15 cellular contexts compared by ENCODE assay signal in genomic region chr17:77908501-77908900, GRCh38. TPM values are rescaled to one million over a fixed set of nuclear protein-coding genes. Genes with fewer than 3 reads are reported as not detected.
A peak's percentile ranks its signal among the peaks of the same experiment; 100 is the strongest.
DNase-seq lines count a peak whose midpoint lies in the region; ATAC-seq and TF ChIP-seq lines count a peak whose summit lies in the region.
"Had no signal": no experiment of that assay in that cellular context is flagged by ENCODE, and none has a peak within 500 bp of the region (broad histone marks: within the 10 kb centered on the region; RNA-seq: fewer than 3 reads in every experiment).

No MANE protein-coding gene starts in this region.

- TF ChIP-seq CTCF in heart left ventricle (IDR thresholded peaks at IDR 0.05) = no peak
- TF ChIP-seq CTCF in right atrium auricular region (IDR thresholded peaks at IDR 0.05) = no peak
- no peak for TF ChIP-seq CTCF in nephron (IDR thresholded peaks at IDR 0.05; ENCODE audit: unreplicated experiment in 3 of 3)
- TF ChIP-seq CTCF in thyroid gland (IDR thresholded peaks at IDR 0.05) = no peak

- H3K27me3 Mint-ChIP-seq in nephron (ENCODE audit: low read depth) = peaks cover 8% of the 10 kb centered on the region

- H3K27me3 ChIP-seq in heart left ventricle (peaks cover 0 to 23% (median 0%) of the 10 kb centered on the region in 9 donors), right atrium auricular region (no peaks in the 10 kb centered on the region), thyroid gland (no peaks in the 10 kb centered on the region)

- H3K27ac Mint-ChIP-seq in nephron = peak overlapping the region in 2 of 3 experiments; percentile 6 to 17
- H3K27ac Mint-ChIP-seq: B cell, H9 had no signal

- H3K4me3 ChIP-seq in heart left ventricle = no peak overlapping the region
- no peak overlapping the region for H3K4me3 ChIP-seq in right atrium auricular region
- no peak overlapping the region for H3K4me3 ChIP-seq in thyroid gland (replicated peaks in 1 of 3)

- DNase-seq in heart left ventricle = peak in 1 of 5 donors; percentile 48
- no peak for DNase-seq in right atrium auricular region (ENCODE audit: low spot score)
- DNase-seq in thyroid gland = peak; percentile 50 to 52
- DNase-seq in foreskin melanocyte = no peak
- no peak for DNase-seq in NCI-H526 treated with DMSO at 0.1 percent for 48 hours (lab: John Stamatoyannopoulos, UW)
- DNase-seq: CD4-positive, alpha-beta memory T cell; DND-41; GDM1; GOT3 had no signal

- intact Hi-C loops in heart left ventricle (cut with DNase I) (no loop called here), thyroid gland (cut with DNase I) (no loop called here)

- H3K36me3 ChIP-seq in heart left ventricle (no peaks in the 10 kb centered on the region), right atrium auricular region (no peaks in the 10 kb centered on the region), thyroid gland (no peaks in the 10 kb centered on the region)

- WGBS in heart left ventricle, 4 donors = 56 to 77% (median 65%) methylated on average over 4 of the region's 4 CpGs
- 38 to 52% methylated on average over 4 of the region's 4 CpGs for WGBS in thyroid gland, 2 donors

- H3K27ac ChIP-seq in heart left ventricle = no peak overlapping the region
- no peak overlapping the region for H3K27ac ChIP-seq in right atrium auricular region
- H3K27ac ChIP-seq in thyroid gland = no peak overlapping the region
- H3K27ac ChIP-seq: C4-2B had no signal

- no peak overlapping the region for H3K4me3 Mint-ChIP-seq in nephron
- H3K4me3 Mint-ChIP-seq: B cell; CD4-positive, alpha-beta memory T cell; H9 had no signal

- peaks cover 0 to 11% (median 0%) of the 10 kb centered on the region in 12 donors for H3K4me1 ChIP-seq in heart left ventricle
- peaks cover 0 to 12% of the 10 kb centered on the region in 2 donors for H3K4me1 ChIP-seq in right atrium auricular region
- no peaks in the 10 kb centered on the region for H3K4me1 ChIP-seq in thyroid gland

- no peaks in the 10 kb centered on the region for H3K36me3 Mint-ChIP-seq in nephron (ENCODE audit: low read depth)
- H3K36me3 Mint-ChIP-seq: CD4-positive, alpha-beta memory T cell had no signal

- TF ChIP-seq POLR2A in heart left ventricle (IDR thresholded peaks at IDR 0.05) = no peak
- TF ChIP-seq POLR2A in thyroid gland (IDR thresholded peaks at IDR 0.05) = no peak

- H3K9me3 ChIP-seq in heart left ventricle (no peaks in the 10 kb centered on the region), right atrium auricular region (no peaks in the 10 kb centered on the region), thyroid gland (no peaks in the 10 kb centered on the region)

- peaks cover 14% of the 10 kb centered on the region for H3K9me3 Mint-ChIP-seq in nephron
- H3K9me3 Mint-ChIP-seq: H9 had no signal

- ATAC-seq in heart left ventricle = peak in 3 of 4 donors; percentile 26 to 73 (median 55)
- no peak for ATAC-seq in HG03457 (IDR thresholded peaks at IDR 0.05; ENCODE audit: unreplicated experiment)
- ATAC-seq: HepG2 had no signal

- H3K4me1 Mint-ChIP-seq in nephron = peaks cover 13% of the 10 kb centered on the region
- H3K4me1 Mint-ChIP-seq: CD4-positive, alpha-beta memory T cell had no signal

RNA-seq across cellular contexts. Expression of gene TNRC6C, which starts 50.0 kb away (rescaled TPM):
- 10 to 100 TPM; 11.1 to 24.7 (median 21.4) TPM for total RNA-seq in heart left ventricle
- 10 to 100 TPM in 1 of 2 donors, 1 to 10 TPM in 1; 7.7 to 12.1 TPM for polyA plus RNA-seq in heart left ventricle
- 10 to 100 TPM in 1 of 2 donors, 1 to 10 TPM in 1; 8.7 to 13.0 TPM for total RNA-seq in right atrium auricular region
- total RNA-seq in thyroid gland = 10 to 100 TPM in 3 of 4 donors, 1 to 10 TPM in 1; 9.1 to 32.7 (median 14.3) TPM

Comparison
In these comparisons a context has a peak if more than half of its experiments do, and no peak if none do; other contexts are left out.
1. DNase-seq: peak in thyroid gland (2 of 2); none in right atrium auricular region (single experiment), foreskin melanocyte (single experiment) and NCI-H526 treated with DMSO at 0.1 percent for 48 hours (single experiment).